In the genomic region with DNA sequence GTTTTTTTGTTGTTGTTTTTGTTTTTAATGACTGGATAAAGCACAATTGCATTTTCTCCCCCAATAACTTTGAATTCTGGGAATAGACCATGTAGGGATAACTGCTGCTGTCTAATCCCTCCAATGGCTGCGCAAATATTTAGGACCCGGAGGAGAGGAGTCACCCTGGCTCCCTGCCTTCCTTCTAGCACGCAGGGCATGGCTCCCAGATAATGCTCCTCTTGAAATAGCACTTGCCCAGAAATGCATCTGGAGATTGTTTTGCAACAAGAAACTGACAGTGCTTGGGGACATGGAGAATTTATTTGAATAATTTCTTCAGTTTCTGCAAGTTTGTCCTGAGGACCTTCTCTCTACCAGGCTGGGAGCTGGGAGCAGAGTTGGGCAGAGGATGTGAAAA, we compare ENCODE assay signal across 8 cellular contexts.
DNase-seq lines count a peak whose midpoint lies in the region; ATAC-seq and TF ChIP-seq lines count a peak whose summit lies in the region.

No MANE protein-coding gene starts in this region.

- H3K4me3 Mint-ChIP-seq in endothelial cell (ENCODE audit: unreplicated experiment): no peak overlapping the region

- H3K36me3 Mint-ChIP-seq in endothelial cell (ENCODE audit: low read depth, unreplicated experiment): peaks cover 3% of the 10 kb centered on the region

- H4K20me1 ChIP-seq in GM23248 (ENCODE audit: insufficient read depth): no peaks in the 10 kb centered on the region

- peak overlapping the region; percentile 61 for H3K27ac ChIP-seq in GM23248
- peak overlapping the region; percentile 70 for H3K27ac ChIP-seq in colonic mucosa
- H3K27ac ChIP-seq in layer of hippocampus (ENCODE audit: low read depth, low read length): peak overlapping the region; percentile 72
- peak overlapping the region in 16 of 21 experiments; percentile 4 to 84 (median 56) for H3K27ac ChIP-seq in skin epidermis

- no peaks in the 10 kb centered on the region for H3K27me3 ChIP-seq in GM23248 (replicated peaks; ENCODE audit: insufficient read depth)
- no peaks in the 10 kb centered on the region for H3K27me3 ChIP-seq in colonic mucosa
- no peaks in the 10 kb centered on the region for H3K27me3 ChIP-seq in layer of hippocampus (ENCODE audit: control insufficient read depth, insufficient read depth, low read length)

- 3 to 5% methylated on average over 3 of the region's 3 CpGs for WGBS in GM23248 (ENCODE audit: low coverage in 1 of 2, low lambda C conversion rate in 2 of 2, missing lambda C conversion rate in 2 of 2), 2 experiments

- H3K9me3 Mint-ChIP-seq in endothelial cell (ENCODE audit: unreplicated experiment): no peaks in the 10 kb centered on the region

- H3K36me3 ChIP-seq in GM23248 (ENCODE audit: low read depth) (no peaks in the 10 kb centered on the region), colonic mucosa (no peaks in the 10 kb centered on the region)

- H3F3A ChIP-seq in GM23248 (ENCODE audit: insufficient read depth): peaks cover 39% of the 10 kb centered on the region

- H3K9ac ChIP-seq in GM23248 (peak overlapping the region; percentile 40), colonic mucosa (ENCODE audit: low read depth in 2 of 2, low read length in 2 of 2) (no peak overlapping the region)

- peak overlapping the region; percentile 51 for H3K4me2 ChIP-seq in GM23248 (ENCODE audit: unreplicated experiment)

- peaks cover 67% of the 10 kb centered on the region for H3K4me1 Mint-ChIP-seq in endothelial cell (ENCODE audit: unreplicated experiment)

- DNase-seq in GM23248 (peak; percentile 93), colonic mucosa (peak; percentile 50), left lobe of liver (ENCODE audit: low spot score) (no peak), SHP77 treated with DMSO at 0.1 percent for 48 hours (lab: John Stamatoyannopoulos, UW) (no peak), endothelial cell (ENCODE audit: low spot score) (no peak)
- DNase-seq in activated effector memory CD4-positive, alpha-beta T cell treated with Interleukin-2 at 50 U/mL for 16 hours: no peak

- H3K79me2 ChIP-seq in GM23248 (ENCODE audit: insufficient read depth): no peaks in the 10 kb centered on the region

- ATAC-seq in left lobe of liver: no peak

- H3K9me2 ChIP-seq in GM23248 (ENCODE audit: insufficient read depth): no peaks in the 10 kb centered on the region

- H3K27me3 Mint-ChIP-seq in endothelial cell (ENCODE audit: unreplicated experiment): peaks cover 4% of the 10 kb centered on the region

- TF ChIP-seq CTCF in colonic mucosa (IDR thresholded peaks at IDR 0.05) (no peak), endothelial cell (IDR thresholded peaks at IDR 0.05; ENCODE audit: unreplicated experiment) (no peak)

- no peak overlapping the region for H3K27ac Mint-ChIP-seq in endothelial cell (ENCODE audit: unreplicated experiment)

- peaks cover 42% of the 10 kb centered on the region for H3K4me1 ChIP-seq in GM23248 (ENCODE audit: insufficient read depth)
- H3K4me1 ChIP-seq in colonic mucosa: no peaks in the 10 kb centered on the region

- H2AFZ ChIP-seq in GM23248: peak overlapping the region; percentile 55

- H3K9me3 ChIP-seq in GM23248 (ENCODE audit: low read depth) (no peaks in the 10 kb centered on the region), colonic mucosa (no peaks in the 10 kb centered on the region)

- in situ Hi-C loops in GM23248 (cut with MboI): no loop called here

- H3K4me3 ChIP-seq in GM23248 (peak overlapping the region; percentile 6; the same call in 1 of the 2 replicates), colonic mucosa (no peak overlapping the region), skin epidermis (no peak overlapping the region)

- intact Hi-C loops in colonic mucosa (cut with DNase I): no loop called here

Comparison
In these comparisons a context has a peak if more than half of its experiments do, and no peak if none do; other contexts are left out.
1. DNase-seq: peak in GM23248 (single experiment) and colonic mucosa (single experiment); none in left lobe of liver (single experiment), SHP77 treated with DMSO at 0.1 percent for 48 hours (single experiment), activated effector memory CD4-positive, alpha-beta T cell treated with Interleukin-2 at 50 U/mL for 16 hours (single experiment) and endothelial cell (single experiment).
2. Peak in every context shown above with its lines, with median percentiles within 50 percentile points of each other: H3K27ac ChIP-seq.